ENCODE assay signal across 8 cellular contexts in genomic region chr3:47781326-47781684, GRCh38. TPM values are rescaled to one million over a fixed set of nuclear protein-coding genes. Genes with fewer than 3 reads are reported as not detected.
DNase-seq lines count a peak whose midpoint lies in the region; ATAC-seq and TF ChIP-seq lines count a peak whose summit lies in the region.

No MANE protein-coding gene starts in this region.

- H3K27me3 ChIP-seq in GM06990 (replicated peaks; ENCODE audit: control insufficient read depth, insufficient read depth, low read length) (no peaks in the 10 kb centered on the region), Loucy (ENCODE audit: insufficient read depth, low read length, poor library complexity, severe bottlenecking) (no peaks in the 10 kb centered on the region), esophagus (ENCODE audit: control insufficient read depth in 1 of 2, insufficient read depth in 2 of 2, low read length in 2 of 2) (no peaks in the 10 kb centered on the region)

- peaks cover 9 to 43% (median 32%) of the 10 kb centered on the region in 4 donors for H3K4me1 Mint-ChIP-seq in naive thymus-derived CD8-positive, alpha-beta T cell

- no peaks in the 10 kb centered on the region; the same call in 1 of the 2 replicates for H3K36me3 ChIP-seq in GM06990 (ENCODE audit: control insufficient read depth, insufficient read depth, low read length)
- no peaks in the 10 kb centered on the region for H3K36me3 ChIP-seq in Loucy (ENCODE audit: insufficient read depth, low read length)
- H3K36me3 ChIP-seq in esophagus (ENCODE audit: control insufficient read depth in 2 of 2, insufficient read depth in 2 of 2, low read length in 1 of 2): no peaks in the 10 kb centered on the region

- no peaks in the 10 kb centered on the region for H3K27me3 Mint-ChIP-seq in naive thymus-derived CD8-positive, alpha-beta T cell

- peaks cover 53% of the 10 kb centered on the region for H3K79me2 ChIP-seq in Loucy (ENCODE audit: insufficient read depth, low read length)

- DNase-seq in GM06990 (ENCODE audit: extremely low read depth, insufficient read length): peak; percentile 76
- DNase-seq in activated T-cell treated with anti-CD3 and anti-CD28 coated beads for 24 hours (ENCODE audit: low read depth): peak; percentile 57
- DNase-seq in naive thymus-derived CD8-positive, alpha-beta T cell: peak in 8 of 10 donors; percentile 37 to 76 (median 66)
- DNase-seq in stimulated activated naive CD4-positive, alpha-beta T cell treated with Interleukin-2 at 50 U/mL for 16 hours (lab: John Stamatoyannopoulos, UW): peak; percentile 60
- no peak for DNase-seq in kidney glomerular epithelial cell (lab: John Stamatoyannopoulos, UW)

- H3K4me3 ChIP-seq in GM06990 (replicated peaks; ENCODE audit: low read depth, low read length) (peak overlapping the region; percentile 95), Loucy (ENCODE audit: low read length, poor library complexity, severe bottlenecking) (peak overlapping the region; percentile 94), esophagus (ENCODE audit: low read depth in 1 of 2, low read length in 2 of 2) (peak overlapping the region; percentile 87 to 98)

- 1% methylated on average over 24 to 37 of the region's 37 CpGs for WGBS in esophagus, 2 donors

- H3K27ac ChIP-seq in esophagus (ENCODE audit: low read depth in 2 of 2, low read length in 1 of 2): peak overlapping the region; percentile 96 to 99

- H3K9me3 Mint-ChIP-seq in naive thymus-derived CD8-positive, alpha-beta T cell: no peaks in the 10 kb centered on the region

- peaks cover 46% of the 10 kb centered on the region for H4K20me1 ChIP-seq in Loucy (ENCODE audit: insufficient read depth, low read length, poor library complexity, severe bottlenecking)

- H3K36me3 Mint-ChIP-seq in naive thymus-derived CD8-positive, alpha-beta T cell: peaks cover 0 to 2% (median 0%) of the 10 kb centered on the region in 3 donors

- no peaks in the 10 kb centered on the region for H3K9me2 ChIP-seq in Loucy (replicated peaks; ENCODE audit: low read depth, low read length)

- H3K4me3 Mint-ChIP-seq in naive thymus-derived CD8-positive, alpha-beta T cell: peak overlapping the region; percentile 85 to 98 (median 96)

- peak overlapping the region; percentile 87 to 99 (median 94) for H3K27ac Mint-ChIP-seq in naive thymus-derived CD8-positive, alpha-beta T cell

- peak; percentile 28 for ATAC-seq in GM21825 (IDR thresholded peaks at IDR 0.05; ENCODE audit: unreplicated experiment)
- peak; percentile 53 to 55 for ATAC-seq in naive thymus-derived CD8-positive, alpha-beta T cell

- peaks cover 23% of the 10 kb centered on the region for H3K4me1 ChIP-seq in Loucy (ENCODE audit: insufficient read depth, low read length, poor library complexity, severe bottlenecking)
- H3K4me1 ChIP-seq in esophagus (ENCODE audit: control insufficient read depth in 2 of 2, insufficient read depth in 2 of 2, low read length in 1 of 2): peaks cover 0 to 3% of the 10 kb centered on the region in 2 donors

- peaks cover 6% of the 10 kb centered on the region; the same call in 1 of the 2 replicates for H3F3A ChIP-seq in Loucy (ENCODE audit: low read depth)

- POLR2A ChIA-PET in naive thymus-derived CD8-positive, alpha-beta T cell (lab: Charles Lee): interaction anchor here (0.6 to 1.5 kb wide), 7 partner anchors 9 to 537 kb away, joined by 3 to 7 read pairs (median 4); partner anchors contain the start of genes ELP6 and PTPN23

- H3K4me2 ChIP-seq in Loucy (ENCODE audit: low read depth, low read length, poor library complexity, severe bottlenecking): peak overlapping the region; percentile 82

- H2AFZ ChIP-seq in Loucy (ENCODE audit: low read length): peak overlapping the region; percentile 82

- H3K9ac ChIP-seq in Loucy (ENCODE audit: low read depth, low read length, poor library complexity, severe bottlenecking): peak overlapping the region; percentile 87

- TF ChIP-seq CTCF in GM06990 (IDR thresholded peaks at IDR 0.05; ENCODE audit: insufficient read depth, low read length, poor library complexity, severe bottlenecking) (no peak), Loucy (conservative IDR thresholded peaks at IDR 0.05; ENCODE audit: low read length) (no peak)

- no peaks in the 10 kb centered on the region for H3K9me3 ChIP-seq in Loucy (ENCODE audit: insufficient read depth, low read depth, low read length)
- no peaks in the 10 kb centered on the region for H3K9me3 ChIP-seq in esophagus (ENCODE audit: control insufficient read depth in 2 of 2, insufficient read depth in 1 of 2, low read depth in 1 of 2, low read length in 1 of 2)

RNA-seq across cellular contexts. Expression of gene SMARCC1, which starts 0.4 kb away (rescaled TPM):
- polyA plus RNA-seq in esophagus: 10 to 100 TPM; 11.0 to 13.8 TPM
- 100 to 1,000 TPM in 1 of 2 experiments, 10 to 100 TPM in 1; 99.6 to 111 TPM for total RNA-seq in naive thymus-derived CD8-positive, alpha-beta T cell
- 10 to 100 TPM; 57.7 to 67.0 (median 65.6) TPM for polyA plus RNA-seq in naive thymus-derived CD8-positive, alpha-beta T cell

RNA-seq across cellular contexts. Expression of gene DHX30, which starts 21.6 kb away (rescaled TPM):
- 10 to 100 TPM; 26.6 to 32.7 TPM for polyA plus RNA-seq in esophagus
- total RNA-seq in naive thymus-derived CD8-positive, alpha-beta T cell: 10 to 100 TPM; 90.2 to 95.5 TPM
- 10 to 100 TPM; 23.5 to 43.6 (median 28.5) TPM for polyA plus RNA-seq in naive thymus-derived CD8-positive, alpha-beta T cell
